In genomic region chr12:58363971-58364370, GRCh38 we compare ENCODE assay signal across 29 cellular contexts.
DNase-seq lines count a peak whose midpoint lies in the region; ATAC-seq, FAIRE-seq and TF ChIP-seq lines count a peak whose summit lies in the region.
"Had no signal": no experiment of that assay in that cellular context is flagged by ENCODE, and none has a peak within 500 bp of the region (broad histone marks: within the 10 kb centered on the region; RNA-seq: fewer than 3 reads in every experiment).

No MANE protein-coding gene starts in this region.

- H2AFZ ChIP-seq in GM23248 (no peak overlapping the region), astrocyte (ENCODE audit: low read depth, low read length) (peak overlapping the region; percentile 8), hepatocyte (no peak overlapping the region)
- H2AFZ ChIP-seq: PC-9 had no signal

- peaks cover 42% of the 10 kb centered on the region for H3K4me1 Mint-ChIP-seq in astrocyte (ENCODE audit: low read depth, unreplicated experiment)
- H3K4me1 Mint-ChIP-seq in activated T-helper 17 cell treated with anti-CD3 and anti-CD28 coated beads, Interleukin-2, amount 50 U/mL, for 72 hours = no peaks in the 10 kb centered on the region
- H3K4me1 Mint-ChIP-seq: naive thymus-derived CD8-positive, alpha-beta T cell; stimulated activated memory B cell treated with anti-CD40 and anti-IgM and Interleukin-4, amounts not matched to agents 10 μg/mL and 1 μg/mL and 100 μg/mL, for 72 hours had no signal

- TF ChIP-seq CTCF in astrocyte (IDR thresholded peaks at IDR 0.05; ENCODE audit: insufficient read depth, low read depth, low read length) (no peak), hepatocyte (IDR thresholded peaks at IDR 0.05; ENCODE audit: poor library complexity) (no peak), thyroid gland (IDR thresholded peaks at IDR 0.05) (no peak)

- H4K20me1 ChIP-seq in GM23248 (ENCODE audit: insufficient read depth) (no peaks in the 10 kb centered on the region), astrocyte (ENCODE audit: insufficient read depth, low read length) (no peaks in the 10 kb centered on the region), hepatocyte (ENCODE audit: insufficient read depth, poor library complexity, severe bottlenecking) (no peaks in the 10 kb centered on the region)

- H3K27ac ChIP-seq in GM23248 (peak overlapping the region; percentile 78), astrocyte (ENCODE audit: low read depth, low read length) (peak overlapping the region; percentile 81), hepatocyte (peak overlapping the region; percentile 22), thyroid gland (peak overlapping the region in 2 of 3 donors; percentile 29 to 34)
- H3K27ac ChIP-seq: gastrocnemius medialis, KMS-11, WERI-Rb-1 had no signal

- H3K9me3 ChIP-seq in GM23248 (ENCODE audit: low read depth) (no peaks in the 10 kb centered on the region), astrocyte (ENCODE audit: insufficient read depth, low read depth, low read length) (no peaks in the 10 kb centered on the region), hepatocyte (ENCODE audit: low read depth) (no peaks in the 10 kb centered on the region), thyroid gland (no peaks in the 10 kb centered on the region)
- H3K9me3 ChIP-seq: gastrocnemius medialis had no signal

- H3K36me3 Mint-ChIP-seq in astrocyte (ENCODE audit: low read depth, unreplicated experiment) = no peaks in the 10 kb centered on the region
- no peaks in the 10 kb centered on the region for H3K36me3 Mint-ChIP-seq in activated T-helper 17 cell treated with anti-CD3 and anti-CD28 coated beads, Interleukin-2, amount 50 U/mL, for 72 hours (ENCODE audit: low read depth)
- H3K36me3 Mint-ChIP-seq: activated naive CD4-positive, alpha-beta T cell treated with anti-CD3 and anti-CD28 coated beads, Interleukin-2, amount 50 U/mL, for 72 hours; naive thymus-derived CD8-positive, alpha-beta T cell; stimulated activated memory B cell treated with anti-CD40 and anti-IgM and Interleukin-4, amounts not matched to agents 10 μg/mL and 1 μg/mL and 100 μg/mL, for 72 hours; type B pancreatic cell had no signal

- H3K9me3 Mint-ChIP-seq in astrocyte (ENCODE audit: unreplicated experiment) = peaks cover 3% of the 10 kb centered on the region
- no peaks in the 10 kb centered on the region for H3K9me3 Mint-ChIP-seq in activated T-helper 17 cell treated with anti-CD3 and anti-CD28 coated beads, Interleukin-2, amount 50 U/mL, for 72 hours
- H3K9me3 Mint-ChIP-seq: activated naive CD4-positive, alpha-beta T cell treated with anti-CD3 and anti-CD28 coated beads, Interleukin-2, amount 50 U/mL, for 72 hours; CD4-positive, alpha-beta T cell had no signal

- H3F3A ChIP-seq in GM23248 (ENCODE audit: insufficient read depth) = peaks cover 52% of the 10 kb centered on the region

- H3K4me3 ChIP-seq in GM23248 (no peak overlapping the region), astrocyte (ENCODE audit: insufficient read depth, low read depth, low read length) (no peak overlapping the region), hepatocyte (no peak overlapping the region), thyroid gland (replicated peaks in 1 of 3) (no peak overlapping the region)
- H3K4me3 ChIP-seq: gastrocnemius medialis, PC-9 had no signal

- FAIRE-seq in astrocyte (lab: Jason Lieb, UNC) = no peak
- FAIRE-seq: H1, HTR-8/SVneo had no signal

- H3K9me2 ChIP-seq in GM23248 (ENCODE audit: insufficient read depth) = no peaks in the 10 kb centered on the region
- no peaks in the 10 kb centered on the region for H3K9me2 ChIP-seq in hepatocyte (replicated peaks; ENCODE audit: insufficient read depth)

- TF ChIP-seq POLR2A in thyroid gland (IDR thresholded peaks at IDR 0.05) = no peak

- no peaks in the 10 kb centered on the region for H3K27me3 ChIP-seq in GM23248 (replicated peaks; ENCODE audit: insufficient read depth)
- H3K27me3 ChIP-seq in astrocyte (ENCODE audit: insufficient read depth, low read length) = no peaks in the 10 kb centered on the region
- no peaks in the 10 kb centered on the region for H3K27me3 ChIP-seq in hepatocyte
- H3K27me3 ChIP-seq in thyroid gland = no peaks in the 10 kb centered on the region
- H3K27me3 ChIP-seq: gastrocnemius medialis had no signal

- H3K79me2 ChIP-seq in GM23248 (ENCODE audit: insufficient read depth) (no peaks in the 10 kb centered on the region), astrocyte (ENCODE audit: insufficient read depth, low read length) (no peaks in the 10 kb centered on the region), hepatocyte (no peaks in the 10 kb centered on the region)

- DNase-seq in GM23248 (no peak), astrocyte (ENCODE audit: low read depth) (no peak), hepatocyte (ENCODE audit: low spot score) (no peak), thyroid gland (no peak), posterior vena cava (ENCODE audit: low spot score) (no peak), SKM-1 treated with dmso at 0.1 percent for 144 hours (lab: John Stamatoyannopoulos, UW; ENCODE audit: unreplicated experiment) (no peak)
- DNase-seq: activated CD4-positive, alpha-beta T cell treated with anti-CD3 and anti-CD28 coated beads for 4 hours; AML-193; CD4-positive, alpha-beta T cell; cortex of kidney; DND-41; effector memory CD4-positive, alpha-beta T cell; erythroblast; gastrocnemius medialis; MM.1S; naive thymus-derived CD8-positive, alpha-beta T cell; NCI-H2029; NCI-H526; nucleus accumbens; PC-9; T1000; WERI-Rb-1 had no signal

- no peak for ATAC-seq in activated T-helper 17 cell treated with anti-CD3 and anti-CD28 coated beads, Interleukin-2, amount 50 U/mL, for 72 hours (replicated peaks)
- ATAC-seq: activated naive CD4-positive, alpha-beta T cell treated with anti-CD3 and anti-CD28 coated beads, Interleukin-2, amount 50 U/mL, for 72 hours; gastrocnemius medialis; naive thymus-derived CD8-positive, alpha-beta T cell; stimulated activated memory B cell treated with anti-CD40 and anti-IgM and Interleukin-4, amounts not matched to agents 10 μg/mL and 1 μg/mL and 100 μg/mL, for 72 hours had no signal

- intact Hi-C loops in thyroid gland (cut with DNase I) = no loop called here
- intact Hi-C loops in posterior vena cava (cut with DNase I) = no loop called here

- peak overlapping the region; percentile 99 for H3K27ac Mint-ChIP-seq in astrocyte (ENCODE audit: unreplicated experiment)
- H3K27ac Mint-ChIP-seq in activated T-helper 17 cell treated with anti-CD3 and anti-CD28 coated beads, Interleukin-2, amount 50 U/mL, for 72 hours = no peak overlapping the region
- H3K27ac Mint-ChIP-seq: activated naive CD4-positive, alpha-beta T cell treated with anti-CD3 and anti-CD28 coated beads, Interleukin-2, amount 50 U/mL, for 72 hours; CD4-positive, alpha-beta T cell; naive thymus-derived CD8-positive, alpha-beta T cell; stimulated activated memory B cell treated with anti-CD40 and anti-IgM and Interleukin-4, amounts not matched to agents 10 μg/mL and 1 μg/mL and 100 μg/mL, for 72 hours; type B pancreatic cell had no signal

- H3K36me3 ChIP-seq in GM23248 (ENCODE audit: low read depth) (no peaks in the 10 kb centered on the region), astrocyte (ENCODE audit: insufficient read depth, low read length) (no peaks in the 10 kb centered on the region), hepatocyte (replicated peaks; ENCODE audit: insufficient read depth, low read depth) (no peaks in the 10 kb centered on the region), thyroid gland (no peaks in the 10 kb centered on the region)
- H3K36me3 ChIP-seq: gastrocnemius medialis, WERI-Rb-1 had no signal

- in situ Hi-C loops in GM23248 (cut with MboI) = no loop called here

- H3K4me2 ChIP-seq in GM23248 (ENCODE audit: unreplicated experiment) = peak overlapping the region; percentile 84
- H3K4me2 ChIP-seq in astrocyte (ENCODE audit: low read length) = peak overlapping the region; percentile 46
- H3K4me2 ChIP-seq in hepatocyte = no peak overlapping the region
- H3K4me2 ChIP-seq: KMS-11 had no signal

- H3K4me3 Mint-ChIP-seq in astrocyte (ENCODE audit: unreplicated experiment) = no peak overlapping the region
- H3K4me3 Mint-ChIP-seq in activated T-helper 17 cell treated with anti-CD3 and anti-CD28 coated beads, Interleukin-2, amount 50 U/mL, for 72 hours = no peak overlapping the region
- H3K4me3 Mint-ChIP-seq: CD4-positive, alpha-beta T cell; naive thymus-derived CD8-positive, alpha-beta T cell; stimulated activated memory B cell treated with anti-CD40 and anti-IgM and Interleukin-4, amounts not matched to agents 10 μg/mL and 1 μg/mL and 100 μg/mL, for 72 hours; type B pancreatic cell had no signal

- H3K4me1 ChIP-seq in GM23248 (ENCODE audit: insufficient read depth) (peaks cover 48% of the 10 kb centered on the region), astrocyte (ENCODE audit: insufficient read depth, low read length) (peaks cover 19% of the 10 kb centered on the region), hepatocyte (ENCODE audit: insufficient read depth) (peaks cover 12% of the 10 kb centered on the region), thyroid gland (peaks cover 17 to 19% of the 10 kb centered on the region in 2 donors)
- H3K4me1 ChIP-seq: gastrocnemius medialis had no signal

- H3K9ac ChIP-seq in GM23248 (0 out of 2 replicates have a peak overlapping the region, but pooled peaks have one; percentile 10), astrocyte (ENCODE audit: low read length) (peak overlapping the region; percentile 57)
- H3K9ac ChIP-seq: KMS-11 had no signal

- H3K27me3 Mint-ChIP-seq in astrocyte (ENCODE audit: low read depth, unreplicated experiment) = no peaks in the 10 kb centered on the region
- peaks cover 12% of the 10 kb centered on the region for H3K27me3 Mint-ChIP-seq in activated T-helper 17 cell treated with anti-CD3 and anti-CD28 coated beads, Interleukin-2, amount 50 U/mL, for 72 hours
- H3K27me3 Mint-ChIP-seq: stimulated activated memory B cell treated with anti-CD40 and anti-IgM and Interleukin-4, amounts not matched to agents 10 μg/mL and 1 μg/mL and 100 μg/mL, for 72 hours; type B pancreatic cell had no signal

Comparison
In these comparisons a context has a peak if more than half of its experiments do, and no peak if none do; other contexts are left out.
1. H3K27ac ChIP-seq: peak in every context shown above with its lines; median percentile 81 in astrocyte; 78 in GM23248; 32 in thyroid gland; 22 in hepatocyte.